ENCODE assay signal across 9 cellular contexts in the genomic region with DNA sequence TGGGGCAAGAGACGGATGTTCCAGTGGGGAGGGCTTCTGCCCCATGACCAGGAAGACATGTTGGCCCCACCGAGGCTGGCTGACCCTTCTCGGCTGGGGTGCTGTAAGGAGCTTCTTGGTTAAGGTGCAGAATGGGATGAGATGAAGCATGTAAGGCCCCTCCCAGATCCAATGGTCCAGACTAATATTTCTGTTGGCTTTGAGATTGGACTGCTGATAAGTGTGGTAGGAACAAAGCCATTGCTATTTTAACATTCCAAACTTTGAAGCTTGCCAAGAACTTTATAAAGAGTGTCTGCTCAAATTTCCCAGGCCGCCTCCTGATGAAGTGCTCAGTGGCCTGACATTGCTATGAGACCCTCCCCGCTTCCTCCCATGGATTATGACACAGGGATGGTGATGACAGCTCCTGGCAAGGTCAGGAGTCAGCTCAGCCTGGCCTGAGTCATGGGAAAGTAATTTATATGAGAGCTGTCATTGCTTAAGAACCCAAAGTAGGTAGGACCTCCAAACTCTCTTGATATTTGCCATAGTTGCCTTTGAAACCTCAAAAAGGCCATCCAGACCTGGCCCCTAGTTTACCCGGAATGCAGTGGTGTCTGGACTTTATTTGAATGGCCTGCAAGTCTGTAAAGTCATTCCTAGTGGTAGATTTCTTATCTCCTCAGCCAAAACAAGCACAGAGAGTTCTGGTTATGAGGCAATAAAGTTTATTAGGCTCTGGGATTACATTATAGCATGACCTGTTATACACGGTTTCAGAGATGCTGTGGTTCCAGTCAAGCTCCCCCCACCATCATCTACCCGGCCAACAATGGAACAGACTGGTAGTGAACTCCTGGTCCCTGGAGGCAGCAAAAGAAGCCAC. TPM values are rescaled to one million over a fixed set of nuclear protein-coding genes. Genes with fewer than 3 reads are reported as not detected.
DNase-seq lines count a peak whose midpoint lies in the region; ATAC-seq and TF ChIP-seq lines count a peak whose summit lies in the region.
"Had no signal": no experiment of that assay in that cellular context is flagged by ENCODE, and none has a peak within 500 bp of the region (broad histone marks: within the 10 kb centered on the region; RNA-seq: fewer than 3 reads in every experiment).

No MANE protein-coding gene starts in this region.

- DNase-seq in LNCaP clone FGC (ENCODE audit: low read depth), result peak; percentile 97
- DNase-seq in dermis blood vessel endothelial cell, result peak; percentile 87
- DNase-seq in lung microvascular endothelial cell (ENCODE audit: low read depth in 2 of 2), result peak; percentile 83 to 87
- DNase-seq in Kasumi-1 (lab: John Stamatoyannopoulos, UW), result no peak
- no peak for DNase-seq in neuronal stem cell (ENCODE audit: low spot score)
- no peak for DNase-seq in stimulated activated naive CD4-positive, alpha-beta T cell treated with Interleukin-2 at 50 U/mL for 16 hours (lab: John Stamatoyannopoulos, UW)
- DNase-seq: CD4-positive, CD25-positive, alpha-beta regulatory T cell had no signal

- no peak overlapping the region for H3K23ac ChIP-seq in neuronal stem cell (ENCODE audit: low read depth, low read length, poor library complexity)

- WGBS in neuronal stem cell (ENCODE audit: extremely low coverage in 2 of 2, insufficient read length in 2 of 2, insufficient replicate concordance in 1 of 2), 2 donors, result no CpG with 5 or more reads among the region's 8 CpGs

- no peak overlapping the region for H2BK12ac ChIP-seq in neuronal stem cell (ENCODE audit: low read length)

- H3K4me3 ChIP-seq in LNCaP clone FGC (ENCODE audit: low read depth, low read length) (peak overlapping the region; percentile 14; the same call in 1 of the 2 replicates), neuronal stem cell (ENCODE audit: low read length in 2 of 2) (no peak overlapping the region)

- no peaks in the 10 kb centered on the region for H3K27me3 ChIP-seq in neuronal stem cell (ENCODE audit: control insufficient read depth in 3 of 3, insufficient read depth in 3 of 3, low read depth in 1 of 3, low read length in 3 of 3)

- H3K14ac ChIP-seq in neuronal stem cell (ENCODE audit: low read length), result no peak overlapping the region

- H3K4ac ChIP-seq in neuronal stem cell (ENCODE audit: low read length), result no peak overlapping the region

- no peak overlapping the region for H2BK15ac ChIP-seq in neuronal stem cell (ENCODE audit: low read length)

- TF ChIP-seq CTCF in 22Rv1 (IDR thresholded peaks at IDR 0.05) (no peak), LNCaP clone FGC (IDR thresholded peaks at IDR 0.05; ENCODE audit: control insufficient read depth, extremely low read depth, insufficient read depth) (no peak)

- no peak overlapping the region for H4K91ac ChIP-seq in neuronal stem cell (ENCODE audit: low read depth, low read length, poor library complexity)

- no peaks in the 10 kb centered on the region for H3K9me3 ChIP-seq in neuronal stem cell (replicated peaks in 1 of 2; ENCODE audit: control insufficient read depth in 2 of 2, insufficient read depth in 1 of 2, low read depth in 1 of 2, low read length in 2 of 2)

- H3K18ac ChIP-seq in neuronal stem cell (ENCODE audit: low read length), result no peak overlapping the region

- H3K79me1 ChIP-seq in neuronal stem cell (ENCODE audit: low read depth, low read length), result no peaks in the 10 kb centered on the region

- H3K27ac ChIP-seq in 22Rv1 (peak overlapping the region; percentile 82), neuronal stem cell (replicated peaks; ENCODE audit: low read length) (no peak overlapping the region)

- ATAC-seq in HG02852 (IDR thresholded peaks at IDR 0.05; ENCODE audit: unreplicated experiment), result no peak

- no peak overlapping the region for H2BK120ac ChIP-seq in neuronal stem cell (ENCODE audit: low read depth, low read length)

- H3K4me1 ChIP-seq in neuronal stem cell (ENCODE audit: control insufficient read depth in 2 of 2, insufficient read depth in 1 of 2, low read depth in 1 of 2, low read length in 2 of 2), result no peaks in the 10 kb centered on the region

- H3K4me2 ChIP-seq in neuronal stem cell (ENCODE audit: insufficient read depth, low read length, poor library complexity, severe bottlenecking), result no peak overlapping the region

- no peak overlapping the region for H4K8ac ChIP-seq in neuronal stem cell (ENCODE audit: low read depth, low read length)

- no peak overlapping the region for H2BK5ac ChIP-seq in neuronal stem cell (ENCODE audit: low read length)

- H2AK5ac ChIP-seq in neuronal stem cell (ENCODE audit: low read depth, low read length), result no peak overlapping the region

- no peak overlapping the region for H3K9ac ChIP-seq in neuronal stem cell (ENCODE audit: low read depth, low read length, poor library complexity)

- H2AFZ ChIP-seq in neuronal stem cell (ENCODE audit: low read length), result no peak overlapping the region

- H3K36me3 ChIP-seq in neuronal stem cell (replicated peaks in 1 of 2; ENCODE audit: control insufficient read depth in 2 of 2, insufficient read depth in 2 of 2, low read length in 2 of 2), result no peaks in the 10 kb centered on the region

RNA-seq across cellular contexts. Expression of a gene that starts 55.2 kb away (rescaled TPM):
- total RNA-seq in dermis blood vessel endothelial cell, result 401 and 1,564 TPM in 2 replicates
- total RNA-seq in lung microvascular endothelial cell, result 273 and 343 TPM in 2 replicates
- 0.46 TPM for polyA plus RNA-seq in neuronal stem cell (2013, experiment 1 of 2)
- polyA plus RNA-seq in neuronal stem cell (2013, experiment 2 of 2), result 0.39 TPM
- total RNA-seq: CD4-positive, CD25-positive, alpha-beta regulatory T cell had no signal

Comparison
In these comparisons a context has a peak if more than half of its experiments do, and no peak if none do; other contexts are left out.
1. DNase-seq: peak in LNCaP clone FGC (single experiment), dermis blood vessel endothelial cell (single experiment) and lung microvascular endothelial cell (2 of 2); none in Kasumi-1 (0 of 2), neuronal stem cell (single experiment) and stimulated activated naive CD4-positive, alpha-beta T cell treated with Interleukin-2 at 50 U/mL for 16 hours (single experiment).